ENCODE assay signal across 23 cellular contexts in the genomic region with DNA sequence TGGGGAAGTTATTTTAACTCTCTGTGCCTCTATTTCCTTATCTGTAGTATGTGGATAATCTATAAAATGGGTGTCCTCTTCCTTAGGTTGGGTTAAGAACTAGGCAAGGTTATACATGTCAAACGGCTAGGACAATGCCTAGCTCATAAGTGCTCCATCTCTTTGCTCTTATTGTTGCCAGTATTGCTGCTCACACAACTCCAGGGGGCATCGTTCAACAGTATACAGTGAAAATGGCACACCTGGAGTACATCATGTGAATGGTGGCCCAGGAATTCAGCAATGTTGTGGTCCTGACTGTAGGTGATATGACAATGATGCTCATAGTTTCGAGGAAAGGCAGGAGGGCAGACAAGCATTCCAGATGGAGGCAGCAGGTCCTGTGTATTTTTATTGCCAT.
"Had no signal": no experiment of that assay in that cellular context is flagged by ENCODE, and none has a peak within 500 bp of the region (broad histone marks: within the 10 kb centered on the region; RNA-seq: fewer than 3 reads in every experiment).

No MANE protein-coding gene starts in this region.

- H3K27me3 ChIP-seq: cardiac muscle cell, esophagus squamous epithelium, left lung, pancreas, right lobe of liver, suprapubic skin had no signal

- H3K4me1 Mint-ChIP-seq: activated CD4-positive, alpha-beta T cell treated with anti-CD3 and anti-CD28 coated beads for 36 hours; activated naive CD8-positive, alpha-beta T cell treated with anti-CD3 and anti-CD28 coated beads for 36 hours; activated T-helper 17 cell treated with anti-CD3 and anti-CD28 coated beads, Interleukin-2, amount 50 U/mL, for 72 hours; stimulated activated naive CD8-positive, alpha-beta T cell treated with anti-CD3 and anti-CD28 coated beads, Interleukin-15, amount 100 ng/mL, for 72 hours had no signal

- H3K27ac Mint-ChIP-seq: activated CD4-positive, alpha-beta memory T cell treated with anti-CD3 and anti-CD28 coated beads for 36 hours; activated CD4-positive, alpha-beta T cell treated with anti-CD3 and anti-CD28 coated beads for 36 hours; activated naive CD8-positive, alpha-beta T cell treated with anti-CD3 and anti-CD28 coated beads for 36 hours; activated T-helper 17 cell treated with anti-CD3 and anti-CD28 coated beads, Interleukin-2, amount 50 U/mL, for 72 hours; dendritic cell treated with granulocyte-macrophage colony-stimulating factor and Interleukin-4, amounts not matched to agents 40 ng/mL and 50 ng/mL, for 4 days; mesothelial cell of epicardium; natural killer cell treated with Interleukin-12 subunit alpha and Interleukin-12 subunit beta and Interleukin-15 and Interleukin-18, amount 100 ng/mL, for 72 hours; stimulated activated naive CD8-positive, alpha-beta T cell treated with anti-CD3 and anti-CD28 coated beads, Interleukin-15, amount 100 ng/mL, for 72 hours; WTC11 had no signal

- H3K27me3 Mint-ChIP-seq: activated CD4-positive, alpha-beta memory T cell treated with anti-CD3 and anti-CD28 coated beads for 36 hours; activated naive CD8-positive, alpha-beta T cell treated with anti-CD3 and anti-CD28 coated beads for 36 hours; dendritic cell treated with granulocyte-macrophage colony-stimulating factor and Interleukin-4, amounts not matched to agents 40 ng/mL and 50 ng/mL, for 4 days; stimulated activated naive CD8-positive, alpha-beta T cell treated with anti-CD3 and anti-CD28 coated beads, Interleukin-15, amount 100 ng/mL, for 72 hours had no signal

- ATAC-seq: activated CD4-positive, alpha-beta T cell treated with anti-CD3 and anti-CD28 coated beads for 36 hours; activated T-helper 17 cell treated with anti-CD3 and anti-CD28 coated beads, Interleukin-2, amount 50 U/mL, for 72 hours; left lung; natural killer cell treated with Interleukin-12 subunit alpha and Interleukin-12 subunit beta and Interleukin-15 and Interleukin-18, amount 100 ng/mL, for 72 hours; pancreas; stimulated activated naive CD8-positive, alpha-beta T cell treated with anti-CD3 and anti-CD28 coated beads, Interleukin-15, amount 100 ng/mL, for 72 hours; WTC11 had no signal

- H3K4me1 ChIP-seq: left lung, pancreas, right lobe of liver, suprapubic skin had no signal

- H3K4me3 Mint-ChIP-seq: activated CD4-positive, alpha-beta memory T cell treated with anti-CD3 and anti-CD28 coated beads for 36 hours; activated CD4-positive, alpha-beta T cell treated with anti-CD3 and anti-CD28 coated beads for 36 hours; activated naive CD8-positive, alpha-beta T cell treated with anti-CD3 and anti-CD28 coated beads for 36 hours; activated T-helper 17 cell treated with anti-CD3 and anti-CD28 coated beads, Interleukin-2, amount 50 U/mL, for 72 hours; dendritic cell treated with granulocyte-macrophage colony-stimulating factor and Interleukin-4, amounts not matched to agents 40 ng/mL and 50 ng/mL, for 4 days; mesothelial cell of epicardium; natural killer cell treated with Interleukin-12 subunit alpha and Interleukin-12 subunit beta and Interleukin-15 and Interleukin-18, amount 100 ng/mL, for 72 hours; stimulated activated naive CD8-positive, alpha-beta T cell treated with anti-CD3 and anti-CD28 coated beads, Interleukin-15, amount 100 ng/mL, for 72 hours; WTC11 had no signal

- H3K4me3 ChIP-seq: cardiac muscle cell, esophagus squamous epithelium, left lung, pancreas, right lobe of liver, suprapubic skin had no signal

- H3K27ac ChIP-seq: cardiac muscle cell, esophagus squamous epithelium, left lung, neutrophil, pancreas, right lobe of liver, suprapubic skin had no signal

- H3K36me3 ChIP-seq: cardiac muscle cell, esophagus squamous epithelium, left lung, neutrophil, pancreas, right lobe of liver, suprapubic skin had no signal

- H3K9me3 ChIP-seq: esophagus squamous epithelium, left lung, neutrophil, pancreas, right lobe of liver, suprapubic skin had no signal

- H3K36me3 Mint-ChIP-seq: activated CD4-positive, alpha-beta memory T cell treated with anti-CD3 and anti-CD28 coated beads for 36 hours; activated naive CD8-positive, alpha-beta T cell treated with anti-CD3 and anti-CD28 coated beads for 36 hours; mesothelial cell of epicardium; natural killer cell treated with Interleukin-12 subunit alpha and Interleukin-12 subunit beta and Interleukin-15 and Interleukin-18, amount 100 ng/mL, for 72 hours had no signal

- DNase-seq: activated CD4-positive, alpha-beta memory T cell treated with anti-CD3 and anti-CD28 coated beads for 36 hours; activated CD4-positive, alpha-beta T cell treated with anti-CD3 and anti-CD28 coated beads for 36 hours; activated naive CD4-positive, alpha-beta T cell; activated naive CD8-positive, alpha-beta T cell treated with anti-CD3 and anti-CD28 coated beads for 36 hours; amniotic stem cell; effector CD8-positive, alpha-beta T cell; esophagus squamous epithelium; hypothalamus; left lung; pancreas; right lobe of liver; small intestine; stimulated activated CD4-positive, alpha-beta T cell treated with anti-CD3 and anti-CD28 coated beads, Interleukin-4, amount 100 ng/mL, for 1 hour; stimulated activated naive CD8-positive, alpha-beta T cell treated with anti-CD3 and anti-CD28 coated beads, Interleukin-15, amount 100 ng/mL, for 72 hours; trophoblast cell had no signal

- H3K9me3 Mint-ChIP-seq: activated CD4-positive, alpha-beta memory T cell treated with anti-CD3 and anti-CD28 coated beads for 36 hours; activated naive CD8-positive, alpha-beta T cell treated with anti-CD3 and anti-CD28 coated beads for 36 hours; activated T-helper 17 cell treated with anti-CD3 and anti-CD28 coated beads, Interleukin-2, amount 50 U/mL, for 72 hours; dendritic cell treated with granulocyte-macrophage colony-stimulating factor and Interleukin-4, amounts not matched to agents 40 ng/mL and 50 ng/mL, for 4 days; mesothelial cell of epicardium; natural killer cell treated with Interleukin-12 subunit alpha and Interleukin-12 subunit beta and Interleukin-15 and Interleukin-18, amount 100 ng/mL, for 72 hours; stimulated activated naive CD8-positive, alpha-beta T cell treated with anti-CD3 and anti-CD28 coated beads, Interleukin-15, amount 100 ng/mL, for 72 hours had no signal
